Comparison of ENCODE assay signal across 31 cellular contexts in the genomic region with DNA sequence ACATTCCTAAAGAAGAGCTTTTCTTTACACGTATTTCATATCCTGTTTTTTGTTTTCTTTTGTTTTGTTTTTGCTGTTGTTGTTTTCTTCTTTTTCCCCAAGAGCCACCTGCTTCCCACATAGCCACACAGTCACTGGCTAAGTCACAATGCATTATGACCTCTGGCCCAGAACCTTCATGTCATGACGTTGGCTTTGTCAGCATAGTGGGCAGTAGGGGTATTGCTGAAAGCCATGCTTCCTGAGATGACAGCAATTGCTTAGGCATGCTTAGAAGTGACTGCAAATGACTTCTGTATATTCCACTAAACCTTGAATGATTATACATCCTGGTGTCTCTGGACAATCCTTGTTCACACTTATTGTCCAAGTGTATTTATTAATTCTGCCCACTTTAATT.
DNase-seq lines count a peak whose midpoint lies in the region; ATAC-seq and TF ChIP-seq lines count a peak whose summit lies in the region.
"Had no signal": no experiment of that assay in that cellular context is flagged by ENCODE, and none has a peak within 500 bp of the region (broad histone marks: within the 10 kb centered on the region; RNA-seq: fewer than 3 reads in every experiment).

No MANE protein-coding gene starts in this region.

- H3K27ac ChIP-seq in A673 (ENCODE audit: low read depth, low read length, poor library complexity, severe bottlenecking) (no peak overlapping the region), GM23338 (ENCODE audit: low read depth) (no peak overlapping the region), PC-3 (ENCODE audit: low read length) (no peak overlapping the region)
- H3K27ac ChIP-seq: adrenal gland, C4-2B, esophagus muscularis mucosa, gastrocnemius medialis, parathyroid adenoma, right atrium auricular region, SJCRH30 had no signal

- intact Hi-C loops in A673 (cut with micrococcal nuclease; ENCODE audit: unreplicated experiment): no loop called here
- intact Hi-C loops in PC-3 (cut with micrococcal nuclease): no loop called here

- H3K79me2 ChIP-seq in GM23338 (replicated peaks; ENCODE audit: insufficient read depth) (no peaks in the 10 kb centered on the region), PC-3 (ENCODE audit: low read length) (no peaks in the 10 kb centered on the region)
- H3K79me2 ChIP-seq: parathyroid adenoma had no signal

- no peaks in the 10 kb centered on the region for H4K20me1 ChIP-seq in GM23338 (replicated peaks; ENCODE audit: insufficient read depth)
- H4K20me1 ChIP-seq in PC-3 (ENCODE audit: low read length): no peaks in the 10 kb centered on the region

- no peak overlapping the region for H3K4me3 Mint-ChIP-seq in GM23338
- H3K4me3 Mint-ChIP-seq: activated CD4-positive, alpha-beta T cell treated with anti-CD3 and anti-CD28 coated beads, Interleukin-2, amount 10 ng/mL, durations not matched to agents 24 days and 14 days; activated CD8-positive, alpha-beta memory T cell treated with anti-CD3 and anti-CD28 coated beads, Interleukin-2, amount 10 ng/mL, durations not matched to agents 7 days and 5 days; activated T-cell treated with anti-CD3 and anti-CD28 coated beads, Interleukin-2, amount 50 U/mL, for 72 hours; nephron had no signal

- DNase-seq in A673 (ENCODE audit: low spot score) (peak; percentile 9), GM23338 (ENCODE audit: low spot score) (peak; percentile 53), PC-3 (peak; percentile 50), iPS DF 4.7 (ENCODE audit: extremely low read depth, low spot score) (peak; percentile 5)
- DNase-seq: activated CD4-positive, alpha-beta T cell treated with anti-CD3 and anti-CD28 coated beads, Interleukin-2, amount 10 ng/mL, durations not matched to agents 24 days and 14 days; activated CD8-positive, alpha-beta memory T cell treated with anti-CD3 and anti-CD28 coated beads, Interleukin-2, amount 10 ng/mL, durations not matched to agents 7 days and 5 days; activated naive CD4-positive, alpha-beta T cell treated with Interleukin-2 at 50 U/mL for 16 hours; activated T-cell treated with anti-CD3 and anti-CD28 coated beads, Interleukin-2, amount 50 U/mL, for 72 hours; adrenal gland; Calu3; effector CD8-positive, alpha-beta T cell; gastrocnemius medialis; hypothalamus; IMR-90; mucosa of descending colon; NCI-H1417 treated with DMSO at 0.1 percent for 48 hours; NCI-H2081 treated with DMSO at 0.1 percent for 48 hours; NCI-H446; NK-92 treated with Interleukin-12 subunit alpha and Interleukin-12 subunit beta, amount 100 ng/mL, for 24 hours; SJCRH30; T-helper 2 cell had no signal

- H3K9me2 ChIP-seq in GM23338 (ENCODE audit: insufficient read depth): no peaks in the 10 kb centered on the region
- no peaks in the 10 kb centered on the region for H3K9me2 ChIP-seq in PC-3 (replicated peaks; ENCODE audit: low read length)

- H2AFZ ChIP-seq in GM23338 (no peak overlapping the region), PC-3 (ENCODE audit: low read length) (no peak overlapping the region)
- H2AFZ ChIP-seq: parathyroid adenoma had no signal

- H3K27me3 ChIP-seq in A673 (replicated peaks; ENCODE audit: insufficient read depth, low read depth, low read length, poor library complexity) (no peaks in the 10 kb centered on the region), GM23338 (ENCODE audit: insufficient read depth) (no peaks in the 10 kb centered on the region), PC-3 (ENCODE audit: low read length) (no peaks in the 10 kb centered on the region)
- H3K27me3 ChIP-seq: adrenal gland, esophagus muscularis mucosa, gastrocnemius medialis, right atrium auricular region, SJCRH30 had no signal

- BruUV-seq in A673 (replicated peaks; lab: Mats Ljungman, UMichigan) (no TSS peak), PC-3 (replicated peaks; lab: Mats Ljungman, UMichigan) (no TSS peak)

- H3K9me3 ChIP-seq in A673 (ENCODE audit: low read depth, low read length, poor library complexity, severe bottlenecking) (no peaks in the 10 kb centered on the region), PC-3 (ENCODE audit: low read length) (no peaks in the 10 kb centered on the region)
- H3K9me3 ChIP-seq: adrenal gland, esophagus muscularis mucosa, gastrocnemius medialis, HAP-1, right atrium auricular region, SJCRH30 had no signal

- H3F3A ChIP-seq in GM23338 (replicated peaks; ENCODE audit: low read depth): no peaks in the 10 kb centered on the region
- H3F3A ChIP-seq in PC-3 (ENCODE audit: low read length, unreplicated experiment): no peaks in the 10 kb centered on the region

- H3K36me3 Mint-ChIP-seq in GM23338 (ENCODE audit: low read depth): peaks cover 8% of the 10 kb centered on the region; the same call in 1 of the 3 replicates
- H3K36me3 Mint-ChIP-seq: activated CD8-positive, alpha-beta memory T cell treated with anti-CD3 and anti-CD28 coated beads, Interleukin-2, amount 10 ng/mL, durations not matched to agents 7 days and 5 days had no signal

- no peak overlapping the region for H3K4me2 ChIP-seq in GM23338
- H3K4me2 ChIP-seq in PC-3 (ENCODE audit: low read length): no peak overlapping the region

- TF ChIP-seq CTCF in A673 (conservative IDR thresholded peaks at IDR 0.05; ENCODE audit: low read depth, low read length): 0 out of 2 replicates have a peak, but pooled peaks have one; percentile 16
- peak in 1 of 2 experiments; percentile 38; a peak in 2 of 4 replicates for TF ChIP-seq CTCF in GM23338 (conservative IDR thresholded peaks at IDR 0.05; ENCODE audit: low read depth in 2 of 2)
- 0 out of 2 replicates have a peak, but pooled peaks have one; percentile 13 for TF ChIP-seq CTCF in PC-3 (conservative IDR thresholded peaks at IDR 0.05; ENCODE audit: low read depth, low read length)

- H3K27ac Mint-ChIP-seq in GM23338: no peak overlapping the region
- H3K27ac Mint-ChIP-seq: activated CD4-positive, alpha-beta T cell treated with anti-CD3 and anti-CD28 coated beads, Interleukin-2, amount 10 ng/mL, durations not matched to agents 24 days and 14 days; activated CD8-positive, alpha-beta memory T cell treated with anti-CD3 and anti-CD28 coated beads, Interleukin-2, amount 10 ng/mL, durations not matched to agents 7 days and 5 days; activated T-cell treated with anti-CD3 and anti-CD28 coated beads, Interleukin-2, amount 50 U/mL, for 72 hours; nephron had no signal

- H3K9me3 Mint-ChIP-seq in GM23338: peaks cover 17% of the 10 kb centered on the region

- CTCF ChIA-PET in A673 (lab: Charles Lee) (interaction anchor here (0.7 kb wide), 1 partner anchor 727 kb away, joined by 4 read pairs; no protein-coding TSS in a partner anchor), PC-3 (lab: Charles Lee) (no interaction called here)

- H3K27me3 Mint-ChIP-seq in GM23338 (ENCODE audit: insufficient read depth, low read depth, poor library complexity): no peaks in the 10 kb centered on the region
- H3K27me3 Mint-ChIP-seq: activated CD4-positive, alpha-beta T cell treated with anti-CD3 and anti-CD28 coated beads, Interleukin-2, amount 10 ng/mL, durations not matched to agents 24 days and 14 days; activated CD8-positive, alpha-beta memory T cell treated with anti-CD3 and anti-CD28 coated beads, Interleukin-2, amount 10 ng/mL, durations not matched to agents 7 days and 5 days had no signal

- POLR2A ChIA-PET in A673 (lab: Charles Lee; ENCODE audit: low non-redundant PET): no interaction called here
- POLR2A ChIA-PET in PC-3 (lab: Charles Lee; ENCODE audit: unreplicated experiment): no interaction called here

- H3K4me3 ChIP-seq in A673 (ENCODE audit: low read depth, low read length, poor library complexity, severe bottlenecking) (no peak overlapping the region), GM23338 (no peak overlapping the region), PC-3 (ENCODE audit: low read length) (no peak overlapping the region)
- H3K4me3 ChIP-seq: adrenal gland, esophagus muscularis mucosa, gastrocnemius medialis, HAP-1, mucosa of descending colon, right atrium auricular region, SJCRH30 had no signal

- no peaks in the 10 kb centered on the region for H3K4me1 Mint-ChIP-seq in GM23338
- H3K4me1 Mint-ChIP-seq: activated CD4-positive, alpha-beta T cell treated with anti-CD3 and anti-CD28 coated beads, Interleukin-2, amount 10 ng/mL, durations not matched to agents 24 days and 14 days; activated CD8-positive, alpha-beta memory T cell treated with anti-CD3 and anti-CD28 coated beads, Interleukin-2, amount 10 ng/mL, durations not matched to agents 7 days and 5 days; nephron had no signal

- ATAC-seq in GM23338 (peak; percentile 60), PC-3 (no peak), GM21576 (IDR thresholded peaks at IDR 0.05; ENCODE audit: unreplicated experiment) (no peak), HG02763 (IDR thresholded peaks at IDR 0.05; ENCODE audit: unreplicated experiment) (no peak), GM21390 (IDR thresholded peaks at IDR 0.05; ENCODE audit: unreplicated experiment) (no peak)
- ATAC-seq: activated CD8-positive, alpha-beta memory T cell treated with anti-CD3 and anti-CD28 coated beads, Interleukin-2, amount 10 ng/mL, durations not matched to agents 7 days and 5 days; activated T-cell treated with anti-CD3 and anti-CD28 coated beads, Interleukin-2, amount 50 U/mL, for 72 hours; gastrocnemius medialis; mucosa of descending colon; Panc1 had no signal

- H3K36me3 ChIP-seq in A673 (ENCODE audit: insufficient read depth, low read length, poor library complexity, severe bottlenecking): no peaks in the 10 kb centered on the region
- no peaks in the 10 kb centered on the region for H3K36me3 ChIP-seq in GM23338 (ENCODE audit: insufficient read depth)
- H3K36me3 ChIP-seq in PC-3 (ENCODE audit: low read depth, low read length): no peaks in the 10 kb centered on the region
- H3K36me3 ChIP-seq: adrenal gland, esophagus muscularis mucosa, gastrocnemius medialis, HAP-1, right atrium auricular region, SJCRH30 had no signal

- H3K9ac ChIP-seq in PC-3 (ENCODE audit: low read length): no peak overlapping the region
- H3K9ac ChIP-seq: parathyroid adenoma had no signal

- H3K4me1 ChIP-seq in A673 (ENCODE audit: insufficient read depth, low read length, poor library complexity, severe bottlenecking): no peaks in the 10 kb centered on the region
- no peaks in the 10 kb centered on the region for H3K4me1 ChIP-seq in GM23338 (ENCODE audit: insufficient read depth)
- peaks cover 10% of the 10 kb centered on the region for H3K4me1 ChIP-seq in PC-3 (ENCODE audit: insufficient read depth, low read length)
- H3K4me1 ChIP-seq: adrenal gland, esophagus muscularis mucosa, gastrocnemius medialis, HAP-1, parathyroid adenoma, right atrium auricular region, SJCRH30 had no signal

TF ChIP-seq in GM23338, 12 proteins besides CTCF, POLR2A, EP300 and RAD21 (continues in another document):
- no peak for TF ChIP-seq POLR2AphosphoS5 (IDR thresholded peaks at IDR 0.05; ENCODE audit: low read depth)
- no peak for TF ChIP-seq CREB1 (CRISPR knock-in tag; IDR thresholded peaks at IDR 0.05; ENCODE audit: low read depth)
- no peak for TF ChIP-seq STAT1 (IDR thresholded peaks at IDR 0.05; ENCODE audit: unreplicated experiment)
- TF ChIP-seq NANOG (IDR thresholded peaks at IDR 0.05; ENCODE audit: borderline replicate concordance): no peak
- TF ChIP-seq JUNB (IDR thresholded peaks at IDR 0.05; ENCODE audit: unreplicated experiment): no peak
- no peak for TF ChIP-seq ZNF114 (CRISPR knock-in tag; IDR thresholded peaks at IDR 0.05)
